ENCODE assay signal across 1 cellular context in the genomic region with DNA sequence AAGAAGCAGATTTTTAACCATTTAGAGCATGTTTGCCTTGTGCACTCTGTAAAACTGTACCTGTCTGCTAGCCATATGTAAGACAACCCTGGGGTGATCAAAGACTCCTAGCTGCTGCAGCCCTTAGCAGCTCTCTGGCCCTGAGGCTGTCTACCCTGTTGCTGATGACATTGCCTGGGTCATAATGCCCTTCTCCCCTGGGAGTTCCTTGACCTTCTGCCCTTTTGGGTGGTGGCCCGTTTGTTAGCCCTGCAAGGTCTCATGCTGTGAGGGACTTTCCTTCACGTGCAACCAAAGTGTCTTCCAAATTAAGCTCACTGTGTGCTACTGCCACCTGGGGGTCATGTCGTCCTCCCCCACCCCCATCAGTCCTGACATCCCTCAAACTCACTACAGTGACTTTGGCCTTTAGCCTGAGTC.
TF ChIP-seq lines count a peak whose summit lies in the region.

No MANE protein-coding gene starts in this region.

TF ChIP-seq in HEK293, 187 proteins besides CTCF, POLR2A, EP300 and RAD21 (continued from another document):
- TF ChIP-seq ZNF558 (tag by site-specific recombination; IDR thresholded peaks at IDR 0.05) (0 out of 2 replicates have a peak, but pooled peaks have one; percentile 10), ZNF423 (tag by site-specific recombination; IDR thresholded peaks at IDR 0.05) (peak; percentile 32; the same call in 1 of the 2 replicates), GLIS1 (tag by site-specific recombination; IDR thresholded peaks at IDR 0.05) (peak; percentile 40)
- TF ChIP-seq, protein P1, sequence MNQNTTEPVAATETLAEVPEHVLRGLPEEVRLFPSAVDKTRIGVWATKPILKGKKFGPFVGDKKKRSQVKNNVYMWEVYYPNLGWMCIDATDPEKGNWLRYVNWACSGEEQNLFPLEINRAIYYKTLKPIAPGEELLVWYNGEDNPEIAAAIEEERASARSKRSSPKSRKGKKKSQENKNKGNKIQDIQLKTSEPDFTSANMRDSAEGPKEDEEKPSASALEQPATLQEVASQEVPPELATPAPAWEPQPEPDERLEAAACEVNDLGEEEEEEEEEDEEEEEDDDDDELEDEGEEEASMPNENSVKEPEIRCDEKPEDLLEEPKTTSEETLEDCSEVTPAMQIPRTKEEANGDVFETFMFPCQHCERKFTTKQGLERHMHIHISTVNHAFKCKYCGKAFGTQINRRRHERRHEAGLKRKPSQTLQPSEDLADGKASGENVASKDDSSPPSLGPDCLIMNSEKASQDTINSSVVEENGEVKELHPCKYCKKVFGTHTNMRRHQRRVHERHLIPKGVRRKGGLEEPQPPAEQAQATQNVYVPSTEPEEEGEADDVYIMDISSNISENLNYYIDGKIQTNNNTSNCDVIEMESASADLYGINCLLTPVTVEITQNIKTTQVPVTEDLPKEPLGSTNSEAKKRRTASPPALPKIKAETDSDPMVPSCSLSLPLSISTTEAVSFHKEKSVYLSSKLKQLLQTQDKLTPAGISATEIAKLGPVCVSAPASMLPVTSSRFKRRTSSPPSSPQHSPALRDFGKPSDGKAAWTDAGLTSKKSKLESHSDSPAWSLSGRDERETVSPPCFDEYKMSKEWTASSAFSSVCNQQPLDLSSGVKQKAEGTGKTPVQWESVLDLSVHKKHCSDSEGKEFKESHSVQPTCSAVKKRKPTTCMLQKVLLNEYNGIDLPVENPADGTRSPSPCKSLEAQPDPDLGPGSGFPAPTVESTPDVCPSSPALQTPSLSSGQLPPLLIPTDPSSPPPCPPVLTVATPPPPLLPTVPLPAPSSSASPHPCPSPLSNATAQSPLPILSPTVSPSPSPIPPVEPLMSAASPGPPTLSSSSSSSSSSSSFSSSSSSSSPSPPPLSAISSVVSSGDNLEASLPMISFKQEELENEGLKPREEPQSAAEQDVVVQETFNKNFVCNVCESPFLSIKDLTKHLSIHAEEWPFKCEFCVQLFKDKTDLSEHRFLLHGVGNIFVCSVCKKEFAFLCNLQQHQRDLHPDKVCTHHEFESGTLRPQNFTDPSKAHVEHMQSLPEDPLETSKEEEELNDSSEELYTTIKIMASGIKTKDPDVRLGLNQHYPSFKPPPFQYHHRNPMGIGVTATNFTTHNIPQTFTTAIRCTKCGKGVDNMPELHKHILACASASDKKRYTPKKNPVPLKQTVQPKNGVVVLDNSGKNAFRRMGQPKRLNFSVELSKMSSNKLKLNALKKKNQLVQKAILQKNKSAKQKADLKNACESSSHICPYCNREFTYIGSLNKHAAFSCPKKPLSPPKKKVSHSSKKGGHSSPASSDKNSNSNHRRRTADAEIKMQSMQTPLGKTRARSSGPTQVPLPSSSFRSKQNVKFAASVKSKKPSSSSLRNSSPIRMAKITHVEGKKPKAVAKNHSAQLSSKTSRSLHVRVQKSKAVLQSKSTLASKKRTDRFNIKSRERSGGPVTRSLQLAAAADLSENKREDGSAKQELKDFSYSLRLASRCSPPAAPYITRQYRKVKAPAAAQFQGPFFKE (tag by site-specific recombination; IDR thresholded peaks at IDR 0.05; ENCODE audit: borderline replicate concordance): no peak
